Comparison of ENCODE assay signal across 1 cellular context in the genomic region with DNA sequence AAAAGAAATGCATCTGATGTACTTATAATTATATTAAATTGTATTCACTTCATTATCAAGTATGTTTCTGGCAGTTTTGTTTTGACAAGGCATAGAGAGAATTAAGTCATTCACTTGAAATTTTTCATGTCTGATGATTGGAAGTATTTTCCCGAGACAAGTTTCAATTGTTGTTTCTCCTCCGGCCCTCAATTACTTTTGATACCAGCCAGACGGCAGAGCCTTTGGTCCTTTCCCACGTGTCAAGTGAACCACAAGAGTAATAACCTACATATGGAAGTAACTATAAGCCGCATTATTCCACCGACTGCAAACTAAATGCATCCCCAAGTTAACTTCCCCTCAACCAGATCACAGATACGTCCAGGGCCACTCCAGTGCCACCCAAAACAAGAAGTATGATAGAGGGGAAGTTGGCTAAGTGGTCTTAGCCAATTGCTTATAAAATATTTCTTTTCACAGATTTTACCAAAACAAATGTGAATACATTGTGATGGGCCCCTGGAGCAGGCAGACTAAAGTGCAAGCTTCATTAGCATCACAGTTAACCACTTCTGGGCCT.
TF ChIP-seq lines count a peak whose summit lies in the region.

No MANE protein-coding gene starts in this region.

TF ChIP-seq in K562, 482 proteins besides CTCF, POLR2A, EP300 and RAD21:
- TF ChIP-seq, protein P1, sequence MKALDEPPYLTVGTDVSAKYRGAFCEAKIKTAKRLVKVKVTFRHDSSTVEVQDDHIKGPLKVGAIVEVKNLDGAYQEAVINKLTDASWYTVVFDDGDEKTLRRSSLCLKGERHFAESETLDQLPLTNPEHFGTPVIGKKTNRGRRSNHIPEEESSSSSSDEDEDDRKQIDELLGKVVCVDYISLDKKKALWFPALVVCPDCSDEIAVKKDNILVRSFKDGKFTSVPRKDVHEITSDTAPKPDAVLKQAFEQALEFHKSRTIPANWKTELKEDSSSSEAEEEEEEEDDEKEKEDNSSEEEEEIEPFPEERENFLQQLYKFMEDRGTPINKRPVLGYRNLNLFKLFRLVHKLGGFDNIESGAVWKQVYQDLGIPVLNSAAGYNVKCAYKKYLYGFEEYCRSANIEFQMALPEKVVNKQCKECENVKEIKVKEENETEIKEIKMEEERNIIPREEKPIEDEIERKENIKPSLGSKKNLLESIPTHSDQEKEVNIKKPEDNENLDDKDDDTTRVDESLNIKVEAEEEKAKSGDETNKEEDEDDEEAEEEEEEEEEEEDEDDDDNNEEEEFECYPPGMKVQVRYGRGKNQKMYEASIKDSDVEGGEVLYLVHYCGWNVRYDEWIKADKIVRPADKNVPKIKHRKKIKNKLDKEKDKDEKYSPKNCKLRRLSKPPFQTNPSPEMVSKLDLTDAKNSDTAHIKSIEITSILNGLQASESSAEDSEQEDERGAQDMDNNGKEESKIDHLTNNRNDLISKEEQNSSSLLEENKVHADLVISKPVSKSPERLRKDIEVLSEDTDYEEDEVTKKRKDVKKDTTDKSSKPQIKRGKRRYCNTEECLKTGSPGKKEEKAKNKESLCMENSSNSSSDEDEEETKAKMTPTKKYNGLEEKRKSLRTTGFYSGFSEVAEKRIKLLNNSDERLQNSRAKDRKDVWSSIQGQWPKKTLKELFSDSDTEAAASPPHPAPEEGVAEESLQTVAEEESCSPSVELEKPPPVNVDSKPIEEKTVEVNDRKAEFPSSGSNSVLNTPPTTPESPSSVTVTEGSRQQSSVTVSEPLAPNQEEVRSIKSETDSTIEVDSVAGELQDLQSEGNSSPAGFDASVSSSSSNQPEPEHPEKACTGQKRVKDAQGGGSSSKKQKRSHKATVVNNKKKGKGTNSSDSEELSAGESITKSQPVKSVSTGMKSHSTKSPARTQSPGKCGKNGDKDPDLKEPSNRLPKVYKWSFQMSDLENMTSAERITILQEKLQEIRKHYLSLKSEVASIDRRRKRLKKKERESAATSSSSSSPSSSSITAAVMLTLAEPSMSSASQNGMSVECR (CRISPR knock-in tag; IDR thresholded peaks at IDR 0.05), result no peak
- TF ChIP-seq, protein P2, sequence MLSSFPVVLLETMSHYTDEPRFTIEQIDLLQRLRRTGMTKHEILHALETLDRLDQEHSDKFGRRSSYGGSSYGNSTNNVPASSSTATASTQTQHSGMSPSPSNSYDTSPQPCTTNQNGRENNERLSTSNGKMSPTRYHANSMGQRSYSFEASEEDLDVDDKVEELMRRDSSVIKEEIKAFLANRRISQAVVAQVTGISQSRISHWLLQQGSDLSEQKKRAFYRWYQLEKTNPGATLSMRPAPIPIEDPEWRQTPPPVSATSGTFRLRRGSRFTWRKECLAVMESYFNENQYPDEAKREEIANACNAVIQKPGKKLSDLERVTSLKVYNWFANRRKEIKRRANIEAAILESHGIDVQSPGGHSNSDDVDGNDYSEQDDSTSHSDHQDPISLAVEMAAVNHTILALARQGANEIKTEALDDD (IDR thresholded peaks at IDR 0.05), result peak; percentile 30; the same call in 1 of the 2 replicates
